ENCODE assay signal across 13 cellular contexts in genomic region chr15:48862705-48863104, GRCh38. TPM values are rescaled to one million over a fixed set of nuclear protein-coding genes. Genes with fewer than 3 reads are reported as not detected.
DNase-seq lines count a peak whose midpoint lies in the region; ATAC-seq, FAIRE-seq and TF ChIP-seq lines count a peak whose summit lies in the region.
"Had no signal": no experiment of that assay in that cellular context is flagged by ENCODE, and none has a peak within 500 bp of the region (broad histone marks: within the 10 kb centered on the region; RNA-seq: fewer than 3 reads in every experiment).

No MANE protein-coding gene starts in this region.

- no peak for FAIRE-seq in GM12878 (lab: Jason Lieb, UNC)

- no peaks in the 10 kb centered on the region for H3K36me3 Mint-ChIP-seq in naive thymus-derived CD8-positive, alpha-beta T cell

- CTCF ChIA-PET in GM12878 (lab: Yijun Ruan, JAX) = interaction anchor here (1.0 to 13.1 kb wide), 29 partner anchors 9 to 1283 kb away, joined by 3 to 134 read pairs (median 7); partner anchors contain the start of genes EID1, FGF7, SECISBP2L and SHC4

- H3K9me3 ChIP-seq in DND-41 (ENCODE audit: insufficient read depth, low read length, severe bottlenecking) = no peaks in the 10 kb centered on the region
- no peaks in the 10 kb centered on the region for H3K9me3 ChIP-seq in GM12878 (replicated peaks; ENCODE audit: control insufficient read depth, insufficient read depth, low read length)
- H3K9me3 ChIP-seq: tibial nerve had no signal

- no peak overlapping the region for H3K4me2 ChIP-seq in DND-41 (ENCODE audit: insufficient read depth, low read length)
- no peak overlapping the region for H3K4me2 ChIP-seq in GM12878 (ENCODE audit: control insufficient read depth, insufficient read depth)

- WGBS in GM12878 (ENCODE audit: insufficient coverage, insufficient replicate concordance, low lambda C conversion rate, missing lambda C conversion rate) = 0% methylated on average over 1 of the region's 1 CpG

- no peaks in the 10 kb centered on the region for H3K4me1 Mint-ChIP-seq in naive thymus-derived CD8-positive, alpha-beta T cell

- H2AFZ ChIP-seq in DND-41 (ENCODE audit: low read depth, low read length) (peak overlapping the region; percentile 71), GM12878 (ENCODE audit: control insufficient read depth, low read depth, low read length) (peak overlapping the region; percentile 58)

- RAD21 ChIA-PET in GM12878 (lab: Charles Lee; ENCODE audit: unreplicated experiment) = interaction anchor here (1.0 to 3.5 kb wide), 12 partner anchors 15 to 1188 kb away, joined by 3 to 78 read pairs (median 14); partner anchors contain the start of genes EID1, FGF7 and SHC4

- no peaks in the 10 kb centered on the region for H4K20me1 ChIP-seq in DND-41 (ENCODE audit: insufficient read depth, low read length)
- H4K20me1 ChIP-seq in GM12878 (ENCODE audit: control insufficient read depth, insufficient read depth) = no peaks in the 10 kb centered on the region

- H3K27me3 Mint-ChIP-seq in naive thymus-derived CD8-positive, alpha-beta T cell = peaks cover under 1 to 15% (median 4%) of the 10 kb centered on the region in 5 donors

- H3K9ac ChIP-seq in DND-41 (ENCODE audit: low read depth, low read length) = no peak overlapping the region
- no peak overlapping the region for H3K9ac ChIP-seq in GM12878 (ENCODE audit: control insufficient read depth, insufficient read depth, low read length)

- no peak overlapping the region for H3K4me3 Mint-ChIP-seq in naive thymus-derived CD8-positive, alpha-beta T cell

- no peaks in the 10 kb centered on the region for H3K9me3 Mint-ChIP-seq in naive thymus-derived CD8-positive, alpha-beta T cell

- H3K4me1 ChIP-seq in DND-41 (ENCODE audit: insufficient read depth, low read length) (peaks cover 7% of the 10 kb centered on the region; the same call in 1 of the 2 replicates), GM12878 (ENCODE audit: control insufficient read depth, insufficient read depth, low read length) (no peaks in the 10 kb centered on the region)

- in situ Hi-C loops in GM12878 (cut with MboI) = loop anchor here (5.0 to 10.0 kb wide), 3 partner anchors 560 to 1280 kb away; partner anchors contain the start of gene FGF7

- 0 out of 2 replicates have a peak overlapping the region, but pooled peaks have one; percentile 22 for H3K27ac ChIP-seq in DND-41 (ENCODE audit: low read length)
- no peak overlapping the region for H3K27ac ChIP-seq in GM12878 (ENCODE audit: control insufficient read depth, insufficient read depth)
- H3K27ac ChIP-seq: C4-2B had no signal

- H3K36me3 ChIP-seq in DND-41 (ENCODE audit: insufficient read depth, low read length) (no peaks in the 10 kb centered on the region), GM12878 (ENCODE audit: control insufficient read depth in 2 of 2, insufficient read depth in 2 of 2, low read length in 1 of 2) (no peaks in the 10 kb centered on the region)
- H3K36me3 ChIP-seq: tibial nerve had no signal

- POLR2A ChIA-PET in GM12878 (lab: Charles Lee) = no interaction called here
- POLR2A ChIA-PET in naive thymus-derived CD8-positive, alpha-beta T cell (lab: Charles Lee) = no interaction called here

- intact Hi-C loops in GM12878 (cut with micrococcal nuclease; ENCODE audit: unreplicated experiment) = loop anchor here (1.0 to 5.0 kb wide), 4 partner anchors 104 to 1285 kb away; partner anchors contain the start of gene SECISBP2L

- no peak for TF ChIP-seq POLR2A in GM12878 (IDR thresholded peaks at IDR 0.05; ENCODE audit: low read depth, low read length)

- H3K27me3 ChIP-seq in DND-41 (ENCODE audit: insufficient read depth, low read length, poor library complexity) = no peaks in the 10 kb centered on the region
- H3K27me3 ChIP-seq in GM12878 (replicated peaks in 1 of 2; ENCODE audit: control insufficient read depth in 2 of 2, insufficient read depth in 2 of 2, low read length in 1 of 2) = no peaks in the 10 kb centered on the region; a peak in 1 of 4 replicates
- H3K27me3 ChIP-seq: tibial nerve had no signal

- no peak for TF ChIP-seq CTCF in DND-41 (IDR thresholded peaks at IDR 0.05; ENCODE audit: borderline replicate concordance, extremely low read depth, low read length, poor library complexity, severe bottlenecking)
- no peak for TF ChIP-seq CTCF in GM12878 (IDR thresholded peaks at IDR 0.05 in 2 of 3, conservative IDR thresholded peaks at IDR 0.05 in 1 of 3; ENCODE audit: control insufficient read depth in 2 of 3, extremely low read depth in 1 of 3, insufficient read depth in 1 of 3, low read depth in 3 of 3, low read length in 3 of 3)

- no peak for TF ChIP-seq EP300 in GM12878 (IDR thresholded peaks at IDR 0.05; ENCODE audit: borderline replicate concordance in 1 of 2, control insufficient read depth in 1 of 2, low read depth in 2 of 2, low read length in 2 of 2)

- no peak overlapping the region for H3K4me3 ChIP-seq in DND-41 (ENCODE audit: low read depth in 1 of 2, low read length in 2 of 2)
- H3K4me3 ChIP-seq in GM12878 = no peak overlapping the region
- H3K4me3 ChIP-seq: tibial nerve had no signal

- ATAC-seq in DND-41 (ENCODE audit: insufficient read depth, low read depth) (peak; percentile 73), GM21423 (IDR thresholded peaks at IDR 0.05; ENCODE audit: unreplicated experiment) (peak; percentile 46), GM12878 (peak; percentile 66), SK-N-SH treated with all-trans-retinoic acid at 6 μM for 48 hours (no peak), HG03108 (IDR thresholded peaks at IDR 0.05; ENCODE audit: unreplicated experiment) (no peak)
- ATAC-seq in naive thymus-derived CD8-positive, alpha-beta T cell = no peak

- SMC1A ChIA-PET in GM12878 (lab: Charles Lee; ENCODE audit: uncharacterized antibody, unreplicated experiment) = interaction anchor here (0.6 to 7.3 kb wide), 27 partner anchors 8 to 1140 kb away, joined by 3 to 112 read pairs (median 6); partner anchors contain the start of genes CEP152, COPS2, FGF7 and SHC4

- BruUV-seq in GM12878 (replicated peaks; lab: Mats Ljungman, UMichigan) = no TSS peak

- TF ChIP-seq RAD21 in GM12878 (IDR thresholded peaks at IDR 0.05; ENCODE audit: insufficient read depth, low read depth, low read length) = no peak

- H3K27ac Mint-ChIP-seq in naive thymus-derived CD8-positive, alpha-beta T cell = peak overlapping the region in 1 of 10 donors; percentile 74

- H3K79me2 ChIP-seq in DND-41 (ENCODE audit: insufficient read depth, low read length) = no peaks in the 10 kb centered on the region
- no peaks in the 10 kb centered on the region for H3K79me2 ChIP-seq in GM12878 (ENCODE audit: control insufficient read depth, insufficient read depth, low read length)

- peak; percentile 39 for DNase-seq in DND-41
- DNase-seq in NOMO-1 (lab: John Stamatoyannopoulos, UW; ENCODE audit: unreplicated experiment in 2 of 2) = peak; percentile 60 to 81
- no peak for DNase-seq in GM12878 (ENCODE audit: low read depth, low spot score)
- no peak for DNase-seq in NCI-H187 (lab: John Stamatoyannopoulos, UW)
- no peak for DNase-seq in naive thymus-derived CD8-positive, alpha-beta T cell
- DNase-seq: activated CD4-positive, CD25-positive, alpha-beta regulatory T cell treated with anti-CD3 and anti-CD28 coated beads, Interleukin-2, amount 50 U/mL, for 72 hours; NCI-H2171; SHP77 had no signal

TF ChIP-seq in SK-N-SH treated with all-trans-retinoic acid at 6 μM for 48 hours, 23 proteins besides CTCF, POLR2A, EP300 and RAD21 (continues in another document):
- no peak for TF ChIP-seq ZFP30 (CRISPR knock-in tag; IDR thresholded peaks at IDR 0.05)

RNA-seq across cellular contexts. Expression of gene EID1, which starts 15.2 kb away (rescaled TPM):
- 22.5 and 30.9 TPM in 2 replicates for total RNA-seq in GM12878 (2013; cell fraction: nucleolus; rRNA removed)
- total RNA-seq in GM12878 (2014; rRNA removed) = 98.9 and 127 TPM in 2 replicates
- total RNA-seq in GM12878 (2014; rRNA removed; fragmentation: Illumina TruSeq; extraction: Trizol) = 123 and 125 TPM in 2 replicates
- total RNA-seq in GM12878 (2021) = 119 TPM in 2 replicates
- 50.9 TPM for polyA plus RNA-seq in GM12878 (2011; ENCODE audit: low read depth)
- polyA plus RNA-seq in GM12878 (2011; rRNA removed) = 157 and 182 TPM in 2 replicates
- polyA plus RNA-seq in GM12878 (2011; cell fraction: cytosol; rRNA removed) = 83.4 and 91.3 TPM in 2 replicates
- polyA plus RNA-seq in GM12878 (2011; cell fraction: nucleus; rRNA removed) = 57.1 and 85.9 TPM in 2 replicates
- polyA plus RNA-seq in GM12878 (2012) = 82.8 and 85.4 TPM in 2 replicates
- polyA plus RNA-seq in GM12878 (2014; fragmentation: Illumina TruSeq; extraction: Trizol) = 123 and 157 TPM in 2 replicates
- polyA plus RNA-seq in GM12878 (2014; fragmentation: Nextera tagmentation; extraction: Ambion mirVana) = 10 to 100 TPM; 45.6 to 79.5 TPM
- polyA plus RNA-seq in GM12878 (2014; rRNA removed) = 137 and 142 TPM in 2 replicates
- 100 to 1,000 TPM; 202 to 210 TPM for polyA plus RNA-seq in GM12878 (2016; fragmentation: Nextera tagmentation; extraction: Ambion mirVana)
- polyA minus RNA-seq in GM12878 (2011; rRNA and poly(A)+ RNA removed) = 26.5 and 28.2 TPM in 2 replicates
- polyA minus RNA-seq in GM12878 (2011; cell fraction: cytosol; rRNA and poly(A)+ RNA removed) = 29.9 and 32.7 TPM in 2 replicates
- 10.8 and 15.1 TPM in 2 replicates for polyA minus RNA-seq in GM12878 (2011; cell fraction: nucleus; rRNA and poly(A)+ RNA removed)
- total RNA-seq in naive thymus-derived CD8-positive, alpha-beta T cell = 10 to 100 TPM; 56.6 to 57.1 TPM
- 100 to 1,000 TPM; 117 to 172 (median 160) TPM for polyA plus RNA-seq in naive thymus-derived CD8-positive, alpha-beta T cell

RNA-seq across cellular contexts. Expression of gene CEP152, which starts 51.8 kb away (rescaled TPM):
- total RNA-seq in GM12878 (2013; cell fraction: nucleolus; rRNA removed) = 106 and 120 TPM in 2 replicates
- total RNA-seq in GM12878 (2014; rRNA removed) (13.1 and 14.1 TPM in 2 replicates), GM12878 (2014; rRNA removed; fragmentation: Illumina TruSeq; extraction: Trizol) (21.2 and 25.4 TPM in 2 replicates), GM12878 (2021) (12.0 and 15.3 TPM in 2 replicates)
- polyA plus RNA-seq in GM12878 (2011; ENCODE audit: low read depth) = 3.6 TPM
- polyA plus RNA-seq in GM12878 (2011; rRNA removed) (6.9 and 8.6 TPM in 2 replicates), GM12878 (2014; fragmentation: Illumina TruSeq; extraction: Trizol) (15.8 and 18.6 TPM in 2 replicates), GM12878 (2014; fragmentation: Nextera tagmentation; extraction: Ambion mirVana) (1 to 10 TPM; 5.3 to 5.7 TPM), GM12878 (2014; rRNA removed) (7.0 and 8.8 TPM in 2 replicates), GM12878 (2016; fragmentation: Nextera tagmentation; extraction: Ambion mirVana) (10 to 100 TPM; 19.6 to 22.6 TPM)
- polyA plus RNA-seq in GM12878 (2011; cell fraction: cytosol; rRNA removed) = 2.5 and 4.8 TPM in 2 replicates
- polyA plus RNA-seq in GM12878 (2011; cell fraction: nucleus; rRNA removed) = 18.8 and 20.5 TPM in 2 replicates
- 6.2 and 9.2 TPM in 2 replicates for polyA plus RNA-seq in GM12878 (2012)
- polyA minus RNA-seq in GM12878 (2011; rRNA and poly(A)+ RNA removed) = 12.8 and 21.7 TPM in 2 replicates
- 5.7 and 7.0 TPM in 2 replicates for polyA minus RNA-seq in GM12878 (2011; cell fraction: cytosol; rRNA and poly(A)+ RNA removed)
- polyA minus RNA-seq in GM12878 (2011; cell fraction: nucleus; rRNA and poly(A)+ RNA removed) = 39.8 and 52.7 TPM in 2 replicates
- total RNA-seq in naive thymus-derived CD8-positive, alpha-beta T cell = 10 to 100 TPM; 10.5 to 11.5 TPM
- 1 to 10 TPM; 3.1 to 5.1 (median 3.7) TPM for polyA plus RNA-seq in naive thymus-derived CD8-positive, alpha-beta T cell

Comparison
In these comparisons a context has a peak if more than half of its experiments do, and no peak if none do; other contexts are left out.
1. ATAC-seq: peak in DND-41 (single experiment), GM21423 (single experiment) and GM12878 (single experiment); none in SK-N-SH treated with all-trans-retinoic acid at 6 μM for 48 hours (single experiment), naive thymus-derived CD8-positive, alpha-beta T cell (0 of 2) and HG03108 (single experiment).
2. DNase-seq: peak in DND-41 (single experiment) and NOMO-1 (2 of 2); none in GM12878 (single experiment), NCI-H187 (0 of 2) and naive thymus-derived CD8-positive, alpha-beta T cell (0 of 10).